8 cellular contexts compared by ENCODE assay signal in the genomic region with DNA sequence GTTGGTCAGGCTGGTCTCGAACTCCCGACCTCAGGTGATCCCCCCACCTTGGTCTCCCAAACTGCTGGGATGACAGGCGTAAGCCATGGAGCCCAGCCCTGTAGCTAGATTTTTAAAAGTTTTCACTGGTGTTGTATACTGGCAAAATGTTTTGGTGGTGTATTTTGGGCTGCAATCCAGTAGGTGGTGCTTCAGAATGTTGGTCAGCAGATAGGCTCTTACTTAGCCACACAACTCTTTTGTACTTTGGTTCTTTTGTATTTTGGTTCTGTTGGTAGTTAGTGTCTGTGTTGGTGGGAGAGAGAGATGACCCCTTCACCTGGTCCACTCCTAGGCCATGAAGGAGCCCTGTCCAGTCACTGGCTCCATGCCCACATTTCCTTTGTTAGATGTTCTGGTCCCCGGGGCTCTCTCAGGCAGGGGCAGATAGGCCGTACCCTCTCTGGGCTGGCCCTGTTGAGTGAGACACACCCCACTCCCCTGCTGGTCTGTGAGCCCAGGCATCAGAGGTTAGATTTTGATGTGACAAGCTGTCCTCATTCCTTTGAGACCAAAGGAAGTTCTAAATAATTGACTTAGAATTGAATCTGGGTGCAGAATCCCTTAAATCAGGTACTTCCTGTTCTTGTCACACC.
DNase-seq lines count a peak whose midpoint lies in the region; ATAC-seq, FAIRE-seq and TF ChIP-seq lines count a peak whose summit lies in the region.

No MANE protein-coding gene starts in this region.

- peak; percentile 14 for DNase-seq in HFF-Myc (ENCODE audit: extremely low read depth, low read depth)
- peak; percentile 16 for DNase-seq in SW480 (ENCODE audit: low spot score)
- peak; percentile 38 for DNase-seq in iPS-NIHi7 (ENCODE audit: extremely low spot score)
- no peak for DNase-seq in NCI-H2196 treated with DMSO at 0.1 percent for 48 hours (lab: John Stamatoyannopoulos, UW; ENCODE audit: unreplicated experiment)
- DNase-seq in activated CD4-positive, alpha-beta T cell treated with anti-CD3 and anti-CD28 coated beads for 1 hour = no peak
- DNase-seq in posterior vena cava (ENCODE audit: low spot score) = no peak

- H3K4me3 ChIP-seq in HFF-Myc (replicated peaks; ENCODE audit: low read depth, low read length) = no peak overlapping the region

- TF ChIP-seq CTCF in HFF-Myc (IDR thresholded peaks at IDR 0.05; ENCODE audit: low read depth, low read length, missing control alignments) = peak; percentile 42

- intact Hi-C loops in posterior vena cava (cut with DNase I) = no loop called here

- peak; percentile 72 for FAIRE-seq in G401.6 (lab: Jason Lieb, UNC)

- ATAC-seq in GM21515 (IDR thresholded peaks at IDR 0.05; ENCODE audit: unreplicated experiment) = no peak

Comparison
In these comparisons a context has a peak if more than half of its experiments do, and no peak if none do; other contexts are left out.
1. DNase-seq: peak in HFF-Myc (single experiment), SW480 (single experiment) and iPS-NIHi7 (single experiment); none in NCI-H2196 treated with DMSO at 0.1 percent for 48 hours (single experiment), activated CD4-positive, alpha-beta T cell treated with anti-CD3 and anti-CD28 coated beads for 1 hour (single experiment) and posterior vena cava (single experiment).